ENCODE assay signal across 8 cellular contexts in genomic region chr19:5987077-5987818, GRCh38. TPM values are rescaled to one million over a fixed set of nuclear protein-coding genes. Genes with fewer than 3 reads are reported as not detected.
A peak's percentile ranks its signal among the peaks of the same experiment; 100 is the strongest.
DNase-seq lines count a peak whose midpoint lies in the region; ATAC-seq and TF ChIP-seq lines count a peak whose summit lies in the region.

No MANE protein-coding gene starts in this region.

- ATAC-seq in Right ventricle myocardium inferior (peak; percentile 47), HG02623 (IDR thresholded peaks at IDR 0.05; ENCODE audit: unreplicated experiment) (no peak)

- intact Hi-C loops in Right ventricle myocardium inferior (cut with DNase I) = loop anchor here (2.0 to 5.0 kb wide), 2 partner anchors 36 to 140 kb away; no protein-coding TSS in a partner anchor
- intact Hi-C loops in cardiac septum (cut with DNase I) = no loop called here

- peak overlapping the region; percentile 20; the same call in 1 of the 2 replicates for H3K4me3 ChIP-seq in WI38 (ENCODE audit: low read depth, low read length)
- no peak overlapping the region for H3K4me3 ChIP-seq in kidney epithelial cell (ENCODE audit: low read depth, low read length)

- H3K36me3 ChIP-seq in kidney epithelial cell (ENCODE audit: control insufficient read depth, insufficient read depth, low read length) = no peaks in the 10 kb centered on the region

- H3K27me3 ChIP-seq in kidney epithelial cell (ENCODE audit: control insufficient read depth, insufficient read depth, low read length) = no peaks in the 10 kb centered on the region

- DNase-seq in Right ventricle myocardium inferior (ENCODE audit: missing footprints) = no peak
- no peak for DNase-seq in cardiac septum (ENCODE audit: low spot score)
- peak; percentile 84 for DNase-seq in NCI-H2171 treated with DMSO at 0.1 percent for 48 hours (lab: John Stamatoyannopoulos, UW)
- peak in 53 of 61 donors; percentile 2 to 81 (median 46) for DNase-seq in caudate nucleus (lab: John Stamatoyannopoulos, UW)
- DNase-seq in kidney epithelial cell (ENCODE audit: low read depth) = peak; percentile 41
- DNase-seq in stimulated activated CD4-positive, alpha-beta T cell treated with anti-CD3 and anti-CD28 coated beads, Interleukin-15, amount 100 ng/mL, for 24 hours = peak; percentile 83

- no peak overlapping the region for H3K27ac ChIP-seq in caudate nucleus (ENCODE audit: low read depth, low read length)

- peak; percentile 92 for TF ChIP-seq CTCF in WI38 (IDR thresholded peaks at IDR 0.05; ENCODE audit: low read depth, low read length)
- TF ChIP-seq CTCF in kidney epithelial cell (IDR thresholded peaks at IDR 0.05; ENCODE audit: insufficient read depth, low read length, poor library complexity, severe bottlenecking) = peak; percentile 89

RNA-seq across cellular contexts. Expression of gene RANBP3, which starts 9.3 kb away (rescaled TPM):
- total RNA-seq in Right ventricle myocardium inferior (65.6 TPM), cardiac septum (49.0 TPM), kidney epithelial cell (70.0 and 76.1 TPM in 2 replicates)

Comparison
In these comparisons a context has a peak if more than half of its experiments do, and no peak if none do; other contexts are left out.
1. DNase-seq: peak in NCI-H2171 treated with DMSO at 0.1 percent for 48 hours (single experiment), caudate nucleus (53 of 61), kidney epithelial cell (single experiment) and stimulated activated CD4-positive, alpha-beta T cell treated with anti-CD3 and anti-CD28 coated beads, Interleukin-15, amount 100 ng/mL, for 24 hours (single experiment); none in Right ventricle myocardium inferior (single experiment) and cardiac septum (single experiment).